22 cellular contexts compared by ENCODE assay signal in genomic region chr13:22141636-22142035, GRCh38.
"Had no signal": no experiment of that assay in that cellular context is flagged by ENCODE, and none has a peak within 500 bp of the region (broad histone marks: within the 10 kb centered on the region; RNA-seq: fewer than 3 reads in every experiment).

No MANE protein-coding gene starts in this region.

- H3K36me3 ChIP-seq: heart left ventricle, neutrophil, right lobe of liver, spleen, tibial artery, upper lobe of right lung, vagina had no signal

- H3K36me3 Mint-ChIP-seq: naive B cell had no signal

- H3K27ac ChIP-seq: coronary artery, heart left ventricle, neutrophil, psoas muscle, right lobe of liver, spleen, tibial artery, upper lobe of right lung, vagina had no signal

- H3K27me3 ChIP-seq: heart left ventricle, neutrophil, right lobe of liver, spleen, tibial artery, upper lobe of right lung, vagina had no signal

- DNase-seq: effector CD4-positive, alpha-beta T cell; endodermal cell; erythroblast; foreskin melanocyte; heart left ventricle; hippocampal formation; left colon; mesendoderm; naive B cell; psoas muscle; retina; right lobe of liver; spleen; stimulated activated CD4-positive, alpha-beta T cell treated with anti-CD3 and anti-CD28 coated beads, Interleukin-15, amount 100 ng/mL, for 24 hours; stimulated activated CD4-positive, alpha-beta T cell treated with anti-CD3 and anti-CD28 coated beads, Interleukin-1b, Interleukin-23, amount 100 ng/mL, for 48 hours; stimulated activated CD4-positive, alpha-beta T cell treated with anti-CD3 and anti-CD28 coated beads, Interleukin-4, amount 100 ng/mL, for 24 hours; stimulated activated naive CD4-positive, alpha-beta T cell; tibial artery; upper lobe of right lung had no signal

- ATAC-seq: heart left ventricle, left colon, psoas muscle, right lobe of liver, upper lobe of right lung had no signal

- H3K4me3 ChIP-seq: coronary artery, heart left ventricle, psoas muscle, right lobe of liver, spleen, tibial artery, upper lobe of right lung, vagina had no signal

- H3K9me3 ChIP-seq: heart left ventricle, neutrophil, psoas muscle, right lobe of liver, spleen, tibial artery, upper lobe of right lung, vagina had no signal

- H3K4me3 Mint-ChIP-seq: endodermal cell, naive B cell had no signal

- H3K4me1 ChIP-seq: psoas muscle, right lobe of liver, tibial artery, upper lobe of right lung, vagina had no signal

- H3K27ac Mint-ChIP-seq: endodermal cell had no signal
